In the genomic region with DNA sequence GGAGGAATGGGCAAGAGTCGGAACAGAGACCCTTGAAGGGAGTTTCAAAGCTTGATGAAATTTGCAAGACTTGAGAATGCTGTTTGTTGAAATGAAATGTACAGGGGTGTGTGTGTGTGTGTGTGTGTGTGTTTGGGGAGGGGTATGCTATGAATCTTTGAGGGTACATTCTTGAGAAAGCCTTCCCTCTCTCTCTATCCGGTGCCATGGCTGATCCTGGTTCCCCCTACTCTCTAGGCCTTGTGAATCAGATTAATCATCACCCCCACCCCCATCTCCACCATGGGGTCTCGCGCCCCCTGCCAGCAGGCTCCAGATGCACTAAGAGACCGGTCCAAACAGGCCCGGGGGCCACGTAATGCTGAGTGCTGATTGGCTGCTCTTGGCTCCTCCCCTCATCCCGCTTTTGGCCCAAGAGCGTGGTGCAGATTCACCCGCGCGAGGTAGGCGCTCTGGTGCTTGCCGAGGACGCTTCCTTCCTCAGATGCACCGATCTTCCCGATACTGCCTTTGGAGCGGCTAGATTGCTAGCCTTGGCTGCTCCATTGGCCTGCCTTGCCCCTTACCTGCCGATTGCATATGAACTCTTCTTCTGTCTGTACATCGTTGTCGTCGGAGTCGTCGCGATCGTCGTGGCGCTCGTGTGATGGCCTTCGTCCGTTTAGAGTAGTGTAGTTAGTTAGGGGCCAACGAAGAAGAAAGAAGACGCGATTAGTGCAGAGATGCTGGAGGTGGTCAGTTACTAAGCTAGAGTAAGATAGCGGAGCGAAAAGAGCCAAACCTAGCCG, we compare ENCODE assay signal across 17 cellular contexts. TPM values are rescaled to one million over a fixed set of nuclear protein-coding genes. Genes with fewer than 3 reads are reported as not detected.
DNase-seq lines count a peak whose midpoint lies in the region; ATAC-seq and TF ChIP-seq lines count a peak whose summit lies in the region.
"Had no signal": no experiment of that assay in that cellular context is flagged by ENCODE, and none has a peak within 500 bp of the region (broad histone marks: within the 10 kb centered on the region; RNA-seq: fewer than 3 reads in every experiment).

A gene (plus strand): TSS at position 441 of the 788 bp plus-strand sequence. CDS start 142,851 bp downstream, outside the sequence.

- H3K4me1 Mint-ChIP-seq in glutamatergic neuron (ENCODE audit: low read depth, unreplicated experiment) = peaks cover 2% of the 10 kb centered on the region
- H3K4me1 Mint-ChIP-seq: activated naive CD8-positive, alpha-beta T cell treated with anti-CD3 and anti-CD28 coated beads, Interleukin-2, amount 50 U/mL, for 24 hours had no signal

- H4K91ac ChIP-seq in neuronal stem cell (ENCODE audit: low read depth, low read length, poor library complexity) = no peak within 1 kb of the TSS

- H3K23ac ChIP-seq in neuronal stem cell (ENCODE audit: low read depth, low read length, poor library complexity) = no peak within 1 kb of the TSS

- H2AFZ ChIP-seq in SK-N-SH (ENCODE audit: low read depth) (peak within 1 kb of the TSS; percentile 72; the same call in 1 of the 2 replicates), neuronal stem cell (ENCODE audit: low read length) (peak within 1 kb of the TSS; percentile 80)

- no peak within 1 kb of the TSS for H2BK5ac ChIP-seq in neuronal stem cell (ENCODE audit: low read length)

- H3K79me1 ChIP-seq in neuronal stem cell (ENCODE audit: low read depth, low read length) = no peaks in the 10 kb centered on the region

- no peaks in the 10 kb centered on the region for H3K9me3 Mint-ChIP-seq in glutamatergic neuron (ENCODE audit: unreplicated experiment)
- H3K9me3 Mint-ChIP-seq: activated naive CD8-positive, alpha-beta T cell treated with anti-CD3 and anti-CD28 coated beads, Interleukin-2, amount 50 U/mL, for 24 hours had no signal

- peak within 1 kb of the TSS; percentile 94 for H3K4me3 Mint-ChIP-seq in glutamatergic neuron (ENCODE audit: unreplicated experiment)
- H3K4me3 Mint-ChIP-seq: activated naive CD8-positive, alpha-beta T cell treated with anti-CD3 and anti-CD28 coated beads, Interleukin-2, amount 50 U/mL, for 24 hours; memory B cell had no signal

- peak within 1 kb of the TSS; percentile 83 for H3K18ac ChIP-seq in neuronal stem cell (ENCODE audit: low read length)

- no peak within 1 kb of the TSS for H2BK120ac ChIP-seq in neuronal stem cell (ENCODE audit: low read depth, low read length)

- H3K27me3 Mint-ChIP-seq in glutamatergic neuron (ENCODE audit: unreplicated experiment) = peaks cover 15% of the 10 kb centered on the region

- H3F3A ChIP-seq in SK-N-SH (replicated peaks; ENCODE audit: insufficient read depth) = no peaks in the 10 kb centered on the region

- no peak within 1 kb of the TSS for H2AK5ac ChIP-seq in neuronal stem cell (ENCODE audit: low read depth, low read length)

- no peak within 1 kb of the TSS for H3K4ac ChIP-seq in neuronal stem cell (ENCODE audit: low read length)

- POLR2A ChIA-PET in SK-N-SH (lab: Yijun Ruan, JAX) = no interaction called here

- H3K4me3 ChIP-seq in SK-N-SH (ENCODE audit: low read depth in 2 of 2, low read length in 1 of 2) (peak within 1 kb of the TSS; percentile 39 to 47), neuronal stem cell (ENCODE audit: low read length in 2 of 2) (peak within 1 kb of the TSS; percentile 15 to 82), foreskin fibroblast (ENCODE audit: low read depth in 1 of 2, low read length in 2 of 2) (no peak within 1 kb of the TSS)

- ATAC-seq in GM18858 (IDR thresholded peaks at IDR 0.05; ENCODE audit: unreplicated experiment) (no peak), omental fat pad (ENCODE audit: low FRiP score) (no peak)
- ATAC-seq: activated naive CD8-positive, alpha-beta T cell treated with anti-CD3 and anti-CD28 coated beads, Interleukin-2, amount 50 U/mL, for 24 hours had no signal

- no peak for TF ChIP-seq EP300 in SK-N-SH (IDR thresholded peaks at IDR 0.05; ENCODE audit: borderline replicate concordance in 1 of 2, low read depth in 1 of 2, low read length in 1 of 2)

- H3K9me3 ChIP-seq in SK-N-SH (no peaks in the 10 kb centered on the region), neuronal stem cell (replicated peaks in 1 of 2; ENCODE audit: control insufficient read depth in 2 of 2, insufficient read depth in 1 of 2, low read depth in 1 of 2, low read length in 2 of 2) (no peaks in the 10 kb centered on the region)

- TF ChIP-seq CTCF in SK-N-SH (IDR thresholded peaks at IDR 0.05) = no peak
- TF ChIP-seq CTCF in glutamatergic neuron (IDR thresholded peaks at IDR 0.05; ENCODE audit: partially characterized antibody, unreplicated experiment) = no peak
- TF ChIP-seq CTCF in foreskin fibroblast (IDR thresholded peaks at IDR 0.05; ENCODE audit: low read depth, low read length) = no peak
- TF ChIP-seq CTCF in omental fat pad (IDR thresholded peaks at IDR 0.05) = no peak

- CTCF ChIA-PET in SK-N-SH (lab: Yijun Ruan, JAX) = interaction anchor here (0.6 to 2.1 kb wide), 4 partner anchors 27 to 446 kb away, joined by 3 to 8 read pairs (median 4); no protein-coding TSS in a partner anchor

- DNase-seq in D341Med (ENCODE audit: low spot score) (peak; percentile 9), SK-N-SH (peak; percentile 44), glutamatergic neuron (no peak), neuronal stem cell (ENCODE audit: low spot score) (no peak), NCI-H1105 treated with DMSO at 0.1 percent for 48 hours (lab: John Stamatoyannopoulos, UW) (no peak), foreskin fibroblast (no peak), omental fat pad (ENCODE audit: low spot score) (no peak)
- DNase-seq: activated naive CD8-positive, alpha-beta T cell treated with anti-CD3 and anti-CD28 coated beads, Interleukin-2, amount 50 U/mL, for 24 hours; effector CD4-positive, alpha-beta T cell; GF-D8; NCI-H2171 had no signal

- no peaks in the 10 kb centered on the region for H3K36me3 Mint-ChIP-seq in glutamatergic neuron (ENCODE audit: unreplicated experiment)
- H3K36me3 Mint-ChIP-seq: memory B cell had no signal

- H3K79me2 ChIP-seq in SK-N-SH (ENCODE audit: insufficient read depth) = no peaks in the 10 kb centered on the region

- H2BK15ac ChIP-seq in neuronal stem cell (ENCODE audit: low read length) = no peak within 1 kb of the TSS

- WGBS in SK-N-SH (ENCODE audit: low lambda C conversion rate) = 17% methylated on average over 30 of the region's 37 CpGs
- no CpG with 5 or more reads among the region's 37 CpGs for WGBS in neuronal stem cell (ENCODE audit: extremely low coverage in 2 of 2, insufficient read length in 2 of 2, insufficient replicate concordance in 1 of 2), 2 donors

- no peak for TF ChIP-seq RAD21 in SK-N-SH (IDR thresholded peaks at IDR 0.05; ENCODE audit: low read length)

- H3K27ac ChIP-seq in SK-N-SH (ENCODE audit: low read depth in 2 of 2, low read length in 1 of 2) (no peak within 1 kb of the TSS), neuronal stem cell (replicated peaks; ENCODE audit: low read length) (no peak within 1 kb of the TSS)
- H3K27ac ChIP-seq: HL-60, VCaP had no signal

- H3K4me2 ChIP-seq in SK-N-SH = peak within 1 kb of the TSS; percentile 73
- peak within 1 kb of the TSS; percentile 77 for H3K4me2 ChIP-seq in neuronal stem cell (ENCODE audit: insufficient read depth, low read length, poor library complexity, severe bottlenecking)

- no peak within 1 kb of the TSS for H3K14ac ChIP-seq in neuronal stem cell (ENCODE audit: low read length)

- H2BK12ac ChIP-seq in neuronal stem cell (ENCODE audit: low read length) = no peak within 1 kb of the TSS

- H3K9ac ChIP-seq in SK-N-SH = no peak within 1 kb of the TSS
- peak within 1 kb of the TSS; percentile 70 for H3K9ac ChIP-seq in neuronal stem cell (ENCODE audit: low read depth, low read length, poor library complexity)

- H3K27me3 ChIP-seq in SK-N-SH (ENCODE audit: insufficient read depth) (peaks cover 73% of the 10 kb centered on the region), neuronal stem cell (ENCODE audit: control insufficient read depth in 3 of 3, insufficient read depth in 3 of 3, low read depth in 1 of 3, low read length in 3 of 3) (peaks cover 5 to 89% (median 44%) of the 10 kb centered on the region in 3 experiments)

- H3K27ac Mint-ChIP-seq in glutamatergic neuron (ENCODE audit: unreplicated experiment) = no peak within 1 kb of the TSS
- H3K27ac Mint-ChIP-seq: activated naive CD8-positive, alpha-beta T cell treated with anti-CD3 and anti-CD28 coated beads, Interleukin-2, amount 50 U/mL, for 24 hours; memory B cell had no signal

- no peaks in the 10 kb centered on the region for H4K20me1 ChIP-seq in SK-N-SH (ENCODE audit: insufficient read depth)

- H3K4me1 ChIP-seq in SK-N-SH (ENCODE audit: control insufficient read depth in 1 of 2, insufficient read depth in 2 of 2, low read depth in 1 of 2, low read length in 1 of 2) = peaks cover 0 to 8% of the 10 kb centered on the region in 2 experiments; a peak in 1 of 4 replicates
- H3K4me1 ChIP-seq in neuronal stem cell (ENCODE audit: control insufficient read depth in 2 of 2, insufficient read depth in 1 of 2, low read depth in 1 of 2, low read length in 2 of 2) = no peaks in the 10 kb centered on the region

- no peaks in the 10 kb centered on the region for H3K36me3 ChIP-seq in SK-N-SH (replicated peaks in 1 of 2; ENCODE audit: control insufficient read depth in 1 of 2, insufficient read depth in 2 of 2, low read length in 1 of 2)
- no peaks in the 10 kb centered on the region for H3K36me3 ChIP-seq in neuronal stem cell (replicated peaks in 1 of 2; ENCODE audit: control insufficient read depth in 2 of 2, insufficient read depth in 2 of 2, low read length in 2 of 2)

- H4K8ac ChIP-seq in neuronal stem cell (ENCODE audit: low read depth, low read length) = no peak within 1 kb of the TSS

- H3K9me2 ChIP-seq in SK-N-SH = no peaks in the 10 kb centered on the region

TF ChIP-seq in SK-N-SH, 30 proteins besides CTCF, POLR2A, EP300 and RAD21 (continues in another document):
- no peak for TF ChIP-seq TEAD4 (IDR thresholded peaks at IDR 0.05; ENCODE audit: borderline replicate concordance, insufficient read depth)
- no peak for TF ChIP-seq CHD2 (IDR thresholded peaks at IDR 0.05; ENCODE audit: low read length, partially characterized antibody)
- TF ChIP-seq, protein P1, sequence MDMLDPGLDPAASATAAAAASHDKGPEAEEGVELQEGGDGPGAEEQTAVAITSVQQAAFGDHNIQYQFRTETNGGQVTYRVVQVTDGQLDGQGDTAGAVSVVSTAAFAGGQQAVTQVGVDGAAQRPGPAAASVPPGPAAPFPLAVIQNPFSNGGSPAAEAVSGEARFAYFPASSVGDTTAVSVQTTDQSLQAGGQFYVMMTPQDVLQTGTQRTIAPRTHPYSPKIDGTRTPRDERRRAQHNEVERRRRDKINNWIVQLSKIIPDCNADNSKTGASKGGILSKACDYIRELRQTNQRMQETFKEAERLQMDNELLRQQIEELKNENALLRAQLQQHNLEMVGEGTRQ (IDR thresholded peaks at IDR 0.05; ENCODE audit: borderline replicate concordance, low read depth, low read length) = no peak
- TF ChIP-seq MEF2A (IDR thresholded peaks at IDR 0.05; ENCODE audit: borderline replicate concordance, low read depth) = no peak
- no peak for TF ChIP-seq SIN3A (IDR thresholded peaks at IDR 0.05; ENCODE audit: borderline replicate concordance, low read depth, low read length)

RNA-seq across cellular contexts. Expression of the gene that starts here (rescaled TPM):
- polyA plus RNA-seq in SK-N-SH (2012; rRNA removed) = 0.02 and 0.05 TPM in 2 replicates
- polyA plus RNA-seq in SK-N-SH (2012; cell fraction: cytosol; rRNA removed) = under 0.01 and 0.03 TPM in 2 replicates
- 0.05 and 0.08 TPM in 2 replicates for polyA plus RNA-seq in SK-N-SH (2012; cell fraction: nucleus; rRNA removed)
- total RNA-seq in glutamatergic neuron (ENCODE audit: unreplicated experiment) = not detected
- polyA plus RNA-seq in neuronal stem cell (2013, experiment 1 of 2) = 1.5 TPM
- 1.4 TPM for polyA plus RNA-seq in neuronal stem cell (2013, experiment 2 of 2)
- total RNA-seq in omental fat pad = not detected
- total RNA-seq: posterior vena cava, SK-MEL-5 had no signal

Comparison
In these comparisons a context has a peak if more than half of its experiments do, and no peak if none do; other contexts are left out.
1. Peak in DNase-seq, H3K4me3 ChIP-seq and H3K4me2 ChIP-seq in SK-N-SH; RNA of the gene not detected or under 1 TPM.
2. H3K4me3 ChIP-seq: peak in neuronal stem cell (2 of 2); none in foreskin fibroblast (0 of 2).